In the genomic region with DNA sequence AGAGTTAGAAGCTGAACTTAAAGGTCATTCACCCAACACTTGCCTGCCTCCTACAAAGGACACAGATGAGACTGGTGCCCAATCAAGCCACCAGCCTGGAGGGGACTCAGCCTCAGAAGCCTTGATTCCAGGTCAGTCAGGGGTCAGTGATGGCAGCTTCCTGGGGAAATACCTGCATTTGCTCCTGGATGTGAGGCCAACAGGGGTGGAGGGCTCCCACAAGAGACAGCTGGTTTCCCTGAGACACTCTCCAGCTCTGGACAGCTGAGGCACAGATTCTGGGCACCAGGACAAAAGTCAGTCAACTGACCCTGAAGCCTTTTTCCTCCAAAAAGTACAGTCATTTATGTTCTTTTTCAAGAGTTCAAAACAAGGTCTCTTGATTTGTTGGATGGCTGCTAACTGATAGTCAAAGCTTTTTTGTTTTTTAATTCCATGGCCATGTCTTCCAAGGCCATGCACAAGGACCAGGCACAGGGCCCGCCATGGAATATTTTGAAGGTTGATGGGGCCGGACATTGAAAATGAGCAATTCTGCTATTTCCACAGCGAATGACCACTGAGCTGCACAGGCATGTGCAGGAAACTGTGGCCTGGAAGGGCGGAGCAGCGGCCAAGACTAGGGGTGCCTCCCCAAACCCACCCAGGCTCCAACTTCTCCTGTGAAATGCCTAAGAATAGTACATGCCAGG, we compare ENCODE assay signal across 1 cellular context.
TF ChIP-seq lines count a peak whose summit lies in the region.

No MANE protein-coding gene starts in this region.

TF ChIP-seq in IMR-90, 13 proteins besides CTCF, POLR2A, EP300 and RAD21 (continued from another document):
- TF ChIP-seq SMC3 (IDR thresholded peaks at IDR 0.05; ENCODE audit: low read depth, low read length) (no peak), BHLHE40 (IDR thresholded peaks at IDR 0.05; ENCODE audit: low read depth, low read length) (no peak), NFE2L2 (IDR thresholded peaks at IDR 0.05; ENCODE audit: low read depth, low read length) (no peak)
- TF ChIP-seq, protein P1, sequence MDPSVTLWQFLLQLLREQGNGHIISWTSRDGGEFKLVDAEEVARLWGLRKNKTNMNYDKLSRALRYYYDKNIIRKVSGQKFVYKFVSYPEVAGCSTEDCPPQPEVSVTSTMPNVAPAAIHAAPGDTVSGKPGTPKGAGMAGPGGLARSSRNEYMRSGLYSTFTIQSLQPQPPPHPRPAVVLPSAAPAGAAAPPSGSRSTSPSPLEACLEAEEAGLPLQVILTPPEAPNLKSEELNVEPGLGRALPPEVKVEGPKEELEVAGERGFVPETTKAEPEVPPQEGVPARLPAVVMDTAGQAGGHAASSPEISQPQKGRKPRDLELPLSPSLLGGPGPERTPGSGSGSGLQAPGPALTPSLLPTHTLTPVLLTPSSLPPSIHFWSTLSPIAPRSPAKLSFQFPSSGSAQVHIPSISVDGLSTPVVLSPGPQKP (IDR thresholded peaks at IDR 0.05; ENCODE audit: borderline replicate concordance, low read depth, low read length), result no peak
